6 cellular contexts compared by ENCODE assay signal in genomic region chr6:44090465-44090864, GRCh38.
"Had no signal": no experiment of that assay in that cellular context is flagged by ENCODE, and none has a peak within 500 bp of the region (broad histone marks: within the 10 kb centered on the region; RNA-seq: fewer than 3 reads in every experiment).

No MANE protein-coding gene starts in this region.

- H3K9me3 Mint-ChIP-seq: HFFc6 had no signal

- H3K4me3 Mint-ChIP-seq: HFFc6 had no signal

- ATAC-seq: HCT116 had no signal

- H3K27ac Mint-ChIP-seq: HFFc6 had no signal

- DNase-seq: GM23248, GOT3, H7, HFFc6, IMR-90 had no signal
